Comparison of ENCODE assay signal across 16 cellular contexts in the genomic region with DNA sequence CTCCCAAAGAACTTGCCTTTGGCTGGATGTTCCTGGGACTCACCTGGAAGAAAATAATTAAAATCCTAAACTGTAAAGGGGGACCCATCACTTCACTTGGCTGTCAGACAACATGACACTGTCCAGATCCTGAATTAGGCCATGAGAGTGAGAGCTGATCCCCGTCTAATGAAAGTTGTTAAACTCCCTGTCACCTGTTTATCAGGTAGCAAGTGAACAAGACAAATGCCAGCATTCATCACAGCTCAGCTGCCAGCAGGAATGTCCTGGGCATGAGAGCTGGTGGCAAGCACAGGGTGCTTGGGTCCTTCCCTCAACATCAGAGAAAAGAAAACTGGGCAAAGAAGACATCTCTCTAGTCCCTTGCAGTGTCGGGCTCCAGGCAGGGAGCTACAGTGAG. TPM values are rescaled to one million over a fixed set of nuclear protein-coding genes. Genes with fewer than 3 reads are reported as not detected.
"Had no signal": no experiment of that assay in that cellular context is flagged by ENCODE, and none has a peak within 500 bp of the region (broad histone marks: within the 10 kb centered on the region; RNA-seq: fewer than 3 reads in every experiment).

No MANE protein-coding gene starts in this region.

- H3K27ac ChIP-seq: adrenal gland, colonic mucosa, epithelial cell of prostate, left lung, neural progenitor cell, SJSA1, WERI-Rb-1 had no signal

- H3K4me3 ChIP-seq: adrenal gland, colonic mucosa, left lung, mucosa of descending colon, neural progenitor cell, SJSA1 had no signal

- H3K27me3 ChIP-seq: adrenal gland, colonic mucosa, left lung, neural progenitor cell, SJSA1 had no signal

- H3K36me3 ChIP-seq: adrenal gland, colonic mucosa, left lung, neural progenitor cell, SJSA1, WERI-Rb-1 had no signal

- ATAC-seq: left lung, mucosa of descending colon had no signal

- H3K4me1 ChIP-seq: adrenal gland, colonic mucosa, left lung, neural progenitor cell, SJSA1 had no signal

- H3K9me3 ChIP-seq: adrenal gland, colonic mucosa, mucosa of descending colon, SJSA1 had no signal

- DNase-seq: activated CD4-positive, alpha-beta T cell treated with anti-CD3 and anti-CD28 coated beads, Interleukin-2, amount 50 U/mL, for 4 hours; activated gamma-delta T cell; colonic mucosa; endodermal cell; foreskin fibroblast; kidney; left lung; mucosa of descending colon; naive B cell; T-helper 2 cell; trophoblast cell; WERI-Rb-1 had no signal

RNA-seq across cellular contexts. Expression of gene KCNN3, which starts 42.7 kb away (rescaled TPM):
- total RNA-seq: SJSA1 had no signal
